In genomic region chr3:143749926-143750325, GRCh38 we compare ENCODE assay signal across 21 cellular contexts.
A peak's percentile ranks its signal among the peaks of the same experiment; 100 is the strongest.
DNase-seq lines count a peak whose midpoint lies in the region; ATAC-seq and TF ChIP-seq lines count a peak whose summit lies in the region.
"Had no signal": no experiment of that assay in that cellular context is flagged by ENCODE, and none has a peak within 500 bp of the region (broad histone marks: within the 10 kb centered on the region; RNA-seq: fewer than 3 reads in every experiment).

No MANE protein-coding gene starts in this region.

- peaks cover 11% of the 10 kb centered on the region for H3K36me3 Mint-ChIP-seq in activated naive CD4-positive, alpha-beta T cell treated with anti-CD3 and anti-CD28 coated beads, Interleukin-2, amount 10 ng/mL, durations not matched to agents 7 days and 5 days
- H3K36me3 Mint-ChIP-seq in activated naive CD4-positive, alpha-beta T cell treated with anti-CD3 and anti-CD28 coated beads, Interleukin-2, amount 50 U/mL, for 72 hours: peaks cover 0 to 13% of the 10 kb centered on the region in 2 donors
- H3K36me3 Mint-ChIP-seq in CD4-positive, alpha-beta T cell (ENCODE audit: low read depth): no peaks in the 10 kb centered on the region
- peaks cover 4 to 9% (median 5%) of the 10 kb centered on the region in 5 donors for H3K36me3 Mint-ChIP-seq in naive thymus-derived CD4-positive, alpha-beta T cell
- H3K36me3 Mint-ChIP-seq in activated CD4-positive, alpha-beta T cell treated with anti-CD3 and anti-CD28 coated beads, Interleukin-2, amount 10 ng/mL, durations not matched to agents 24 days and 14 days (ENCODE audit: low read depth): no peaks in the 10 kb centered on the region
- H3K36me3 Mint-ChIP-seq: CD8-positive, alpha-beta T cell had no signal

- H3K27me3 ChIP-seq in CD4-positive, alpha-beta T cell (ENCODE audit: control insufficient read depth, insufficient read depth, low read length): no peaks in the 10 kb centered on the region
- no peaks in the 10 kb centered on the region for H3K27me3 ChIP-seq in naive thymus-derived CD4-positive, alpha-beta T cell (ENCODE audit: control insufficient read depth in 2 of 2, insufficient read depth in 2 of 2, low read length in 2 of 2)
- H3K27me3 ChIP-seq: BE2C; BLaER1 treated with 17β-estradiol and CSF1 and Interleukin-3, amounts not matched to agents 10 nM and 100 nM had no signal

- peaks cover 16 to 35% of the 10 kb centered on the region in 2 donors for H3K4me1 ChIP-seq in naive thymus-derived CD4-positive, alpha-beta T cell (ENCODE audit: control insufficient read depth in 2 of 2, insufficient read depth in 2 of 2, low read length in 2 of 2)
- H3K4me1 ChIP-seq: A549, Caco-2 had no signal

- CTCF ChIA-PET in activated naive CD4-positive, alpha-beta T cell treated with anti-CD3 and anti-CD28 coated beads, Interleukin-2, amount 10 ng/mL, durations not matched to agents 7 days and 5 days (lab: Charles Lee): no interaction called here
- CTCF ChIA-PET in CD4-positive, alpha-beta T cell (lab: Charles Lee): interaction anchor here (1.1 to 1.6 kb wide), 2 partner anchors 13 to 469 kb away, joined by 3 to 4 read pairs; no protein-coding TSS in a partner anchor
- CTCF ChIA-PET in naive thymus-derived CD4-positive, alpha-beta T cell (lab: Charles Lee): interaction anchor here (1.7 kb wide), 1 partner anchor 14 kb away, joined by 4 read pairs; no protein-coding TSS in a partner anchor

- ATAC-seq in activated naive CD4-positive, alpha-beta T cell treated with anti-CD3 and anti-CD28 coated beads, Interleukin-2, amount 50 U/mL, for 72 hours: no peak
- ATAC-seq in CD4-positive, alpha-beta T cell (ENCODE audit: poor library complexity): no peak
- no peak for ATAC-seq in naive thymus-derived CD4-positive, alpha-beta T cell
- no peak for ATAC-seq in HG03097 (IDR thresholded peaks at IDR 0.05; ENCODE audit: low FRiP score, unreplicated experiment)
- ATAC-seq: A549; CD8-positive, alpha-beta T cell had no signal

- H3K27ac ChIP-seq in CD4-positive, alpha-beta T cell (ENCODE audit: low read depth, low read length): no peak overlapping the region
- no peak overlapping the region for H3K27ac ChIP-seq in naive thymus-derived CD4-positive, alpha-beta T cell (ENCODE audit: low read depth, low read length)
- H3K27ac ChIP-seq: A549; BLaER1 treated with 17β-estradiol and CSF1 and Interleukin-3, amounts not matched to agents 10 nM and 100 nM had no signal

- H3K36me3 ChIP-seq in naive thymus-derived CD4-positive, alpha-beta T cell (ENCODE audit: control insufficient read depth in 2 of 3, insufficient read depth in 3 of 3, low read length in 3 of 3): no peaks in the 10 kb centered on the region
- H3K36me3 ChIP-seq: BE2C had no signal

- no peak overlapping the region for H3K4me3 ChIP-seq in naive thymus-derived CD4-positive, alpha-beta T cell (ENCODE audit: low read length)
- H3K4me3 ChIP-seq: A549; BLaER1 treated with 17β-estradiol and CSF1 and Interleukin-3, amounts not matched to agents 10 nM and 100 nM had no signal

- H3K9me3 ChIP-seq in CD4-positive, alpha-beta T cell (ENCODE audit: control insufficient read depth, low read length): no peaks in the 10 kb centered on the region
- no peaks in the 10 kb centered on the region for H3K9me3 ChIP-seq in naive thymus-derived CD4-positive, alpha-beta T cell (ENCODE audit: control insufficient read depth in 2 of 3, low read length in 3 of 3)
- H3K9me3 ChIP-seq: A549; BE2C; BLaER1 treated with 17β-estradiol and CSF1 and Interleukin-3, amounts not matched to agents 10 nM and 100 nM; Caco-2 had no signal

- H3K9me3 Mint-ChIP-seq in activated naive CD4-positive, alpha-beta T cell treated with anti-CD3 and anti-CD28 coated beads, Interleukin-2, amount 10 ng/mL, durations not matched to agents 7 days and 5 days: no peaks in the 10 kb centered on the region
- H3K9me3 Mint-ChIP-seq in activated naive CD4-positive, alpha-beta T cell treated with anti-CD3 and anti-CD28 coated beads, Interleukin-2, amount 50 U/mL, for 72 hours: peaks cover 0 to 5% of the 10 kb centered on the region in 2 donors
- no peaks in the 10 kb centered on the region for H3K9me3 Mint-ChIP-seq in CD4-positive, alpha-beta T cell
- H3K9me3 Mint-ChIP-seq in naive thymus-derived CD4-positive, alpha-beta T cell: peaks cover 0 to 4% (median 0%) of the 10 kb centered on the region in 11 donors
- H3K9me3 Mint-ChIP-seq in activated CD4-positive, alpha-beta T cell treated with anti-CD3 and anti-CD28 coated beads, Interleukin-2, amount 10 ng/mL, durations not matched to agents 24 days and 14 days: no peaks in the 10 kb centered on the region
- H3K9me3 Mint-ChIP-seq: CD14-positive monocyte; CD8-positive, alpha-beta T cell had no signal

- POLR2A ChIA-PET in CD4-positive, alpha-beta T cell (lab: Charles Lee): interaction anchor here (1.0 kb wide), 1 partner anchor 221 kb away, joined by 4 read pairs; the partner anchor contains the start of gene DIPK2A
- POLR2A ChIA-PET in naive thymus-derived CD4-positive, alpha-beta T cell (lab: Charles Lee): interaction anchor here (0.6 kb wide), 1 partner anchor 1125 kb away, joined by 3 read pairs; no protein-coding TSS in a partner anchor

- H3K27ac Mint-ChIP-seq in activated naive CD4-positive, alpha-beta T cell treated with anti-CD3 and anti-CD28 coated beads, Interleukin-2, amount 10 ng/mL, durations not matched to agents 7 days and 5 days: peak overlapping the region; percentile 43
- no peak overlapping the region for H3K27ac Mint-ChIP-seq in activated naive CD4-positive, alpha-beta T cell treated with anti-CD3 and anti-CD28 coated beads, Interleukin-2, amount 50 U/mL, for 72 hours
- peak overlapping the region; percentile 93 for H3K27ac Mint-ChIP-seq in CD4-positive, alpha-beta T cell
- H3K27ac Mint-ChIP-seq in naive thymus-derived CD4-positive, alpha-beta T cell: peak overlapping the region in 7 of 9 donors; percentile 27 to 100 (median 92)
- H3K27ac Mint-ChIP-seq in activated CD4-positive, alpha-beta T cell treated with anti-CD3 and anti-CD28 coated beads, Interleukin-2, amount 10 ng/mL, durations not matched to agents 24 days and 14 days: no peak overlapping the region
- H3K27ac Mint-ChIP-seq: CD14-positive monocyte; CD8-positive, alpha-beta T cell had no signal

- no peak for DNase-seq in activated naive CD4-positive, alpha-beta T cell treated with anti-CD3 and anti-CD28 coated beads, Interleukin-2, amount 10 ng/mL, durations not matched to agents 7 days and 5 days
- DNase-seq in activated naive CD4-positive, alpha-beta T cell treated with anti-CD3 and anti-CD28 coated beads, Interleukin-2, amount 50 U/mL, for 72 hours (ENCODE audit: low spot score in 2 of 2): no peak
- no peak for DNase-seq in CD4-positive, alpha-beta T cell
- DNase-seq in globus pallidus (ENCODE audit: low spot score) (peak; percentile 24), CD1c-positive myeloid dendritic cell (ENCODE audit: extremely low spot score) (no peak)
- no peak for DNase-seq in naive thymus-derived CD4-positive, alpha-beta T cell
- no peak for DNase-seq in activated CD4-positive, alpha-beta T cell treated with anti-CD3 and anti-CD28 coated beads, Interleukin-2, amount 10 ng/mL, durations not matched to agents 24 days and 14 days
- DNase-seq: 8988T; ACHN; AML-193; BE2C; Caco-2; CD8-positive, alpha-beta T cell; DMS153; DND-41; H7; HCEC 1CT had no signal

- H3K4me1 Mint-ChIP-seq in activated naive CD4-positive, alpha-beta T cell treated with anti-CD3 and anti-CD28 coated beads, Interleukin-2, amount 10 ng/mL, durations not matched to agents 7 days and 5 days: peaks cover 41% of the 10 kb centered on the region
- H3K4me1 Mint-ChIP-seq in CD4-positive, alpha-beta T cell (ENCODE audit: low read depth): peaks cover 53% of the 10 kb centered on the region
- H3K4me1 Mint-ChIP-seq in naive thymus-derived CD4-positive, alpha-beta T cell: peaks cover 18 to 60% (median 53%) of the 10 kb centered on the region in 7 donors
- H3K4me1 Mint-ChIP-seq in activated CD4-positive, alpha-beta T cell treated with anti-CD3 and anti-CD28 coated beads, Interleukin-2, amount 10 ng/mL, durations not matched to agents 24 days and 14 days: peaks cover 13% of the 10 kb centered on the region

- no peak overlapping the region for H3K4me3 Mint-ChIP-seq in activated naive CD4-positive, alpha-beta T cell treated with anti-CD3 and anti-CD28 coated beads, Interleukin-2, amount 10 ng/mL, durations not matched to agents 7 days and 5 days
- no peak overlapping the region for H3K4me3 Mint-ChIP-seq in CD4-positive, alpha-beta T cell
- peak overlapping the region in 2 of 10 donors; percentile 0 to 19 for H3K4me3 Mint-ChIP-seq in naive thymus-derived CD4-positive, alpha-beta T cell
- no peak overlapping the region for H3K4me3 Mint-ChIP-seq in activated CD4-positive, alpha-beta T cell treated with anti-CD3 and anti-CD28 coated beads, Interleukin-2, amount 10 ng/mL, durations not matched to agents 24 days and 14 days
- H3K4me3 Mint-ChIP-seq: CD14-positive monocyte; CD8-positive, alpha-beta T cell had no signal

- no peak for TF ChIP-seq CTCF in CD4-positive, alpha-beta T cell (IDR thresholded peaks at IDR 0.05)

- intact Hi-C loops in CD4-positive, alpha-beta T cell (cut with DNase I, micrococcal nuclease): no loop called here
- intact Hi-C loops in naive thymus-derived CD4-positive, alpha-beta T cell (cut with micrococcal nuclease): loop anchor here in 1 of 2 donors (2.0 to 10.0 kb wide), 5 partner anchors 78 to 1173 kb away; partner anchors contain the start of genes ATR, TRPC1 and U2SURP
- intact Hi-C loops in activated CD4-positive, alpha-beta T cell treated with anti-CD3 and anti-CD28 coated beads, Interleukin-2, amount 10 ng/mL, durations not matched to agents 24 days and 14 days (cut with micrococcal nuclease): no loop called here

- H3K27me3 Mint-ChIP-seq in activated naive CD4-positive, alpha-beta T cell treated with anti-CD3 and anti-CD28 coated beads, Interleukin-2, amount 10 ng/mL, durations not matched to agents 7 days and 5 days: no peaks in the 10 kb centered on the region
- no peaks in the 10 kb centered on the region for H3K27me3 Mint-ChIP-seq in CD4-positive, alpha-beta T cell
- no peaks in the 10 kb centered on the region for H3K27me3 Mint-ChIP-seq in naive thymus-derived CD4-positive, alpha-beta T cell
- no peaks in the 10 kb centered on the region for H3K27me3 Mint-ChIP-seq in activated CD4-positive, alpha-beta T cell treated with anti-CD3 and anti-CD28 coated beads, Interleukin-2, amount 10 ng/mL, durations not matched to agents 24 days and 14 days

Comparison
In these comparisons a context has a peak if more than half of its experiments do, and no peak if none do; other contexts are left out.
1. H3K27ac Mint-ChIP-seq: peak in activated naive CD4-positive, alpha-beta T cell treated with anti-CD3 and anti-CD28 coated beads, Interleukin-2, amount 10 ng/mL, durations not matched to agents 7 days and 5 days (single experiment), CD4-positive, alpha-beta T cell (single experiment) and naive thymus-derived CD4-positive, alpha-beta T cell (7 of 9); none in activated naive CD4-positive, alpha-beta T cell treated with anti-CD3 and anti-CD28 coated beads, Interleukin-2, amount 50 U/mL, for 72 hours (0 of 2) and activated CD4-positive, alpha-beta T cell treated with anti-CD3 and anti-CD28 coated beads, Interleukin-2, amount 10 ng/mL, durations not matched to agents 24 days and 14 days (single experiment).